ENCODE assay signal across 18 cellular contexts in the genomic region with DNA sequence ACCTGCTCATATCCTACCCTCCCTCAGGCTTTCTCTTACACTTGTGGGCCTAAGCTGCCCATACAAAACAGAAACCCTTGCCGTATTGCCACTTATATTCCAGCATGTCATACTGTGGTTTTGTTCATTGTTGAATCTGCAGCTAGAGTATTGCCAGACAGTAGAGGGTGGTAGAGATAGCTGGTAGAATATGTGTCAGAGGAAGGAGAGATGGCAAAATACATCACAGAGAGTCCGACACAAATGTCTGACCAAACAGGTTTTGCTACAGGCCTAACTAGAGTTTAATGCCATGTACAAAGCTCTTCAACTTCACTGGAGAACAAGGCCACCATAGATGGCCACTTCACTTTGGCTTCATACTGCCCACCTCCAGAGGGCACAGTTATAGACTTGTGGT.
DNase-seq lines count a peak whose midpoint lies in the region; ATAC-seq and TF ChIP-seq lines count a peak whose summit lies in the region.
"Had no signal": no experiment of that assay in that cellular context is flagged by ENCODE, and none has a peak within 500 bp of the region (broad histone marks: within the 10 kb centered on the region; RNA-seq: fewer than 3 reads in every experiment).

No MANE protein-coding gene starts in this region.

- H3K9me3 ChIP-seq in WERI-Rb-1 (ENCODE audit: severe bottlenecking) = no peaks in the 10 kb centered on the region
- H3K9me3 ChIP-seq: esophagus muscularis mucosa, psoas muscle, tibial artery had no signal

- intact Hi-C loops in dorsolateral prefrontal cortex (cut with DNase I) = loop anchor here in 1 of 2 donors (5.0 kb wide), 2 partner anchors 59 to 221 kb away; no protein-coding TSS in a partner anchor

- H3K27ac ChIP-seq in dorsolateral prefrontal cortex (peak overlapping the region in 6 of 59 donors; percentile 20 to 64 (median 31)), WERI-Rb-1 (no peak overlapping the region)
- H3K27ac ChIP-seq: esophagus muscularis mucosa, psoas muscle, tibial artery had no signal

- in situ Hi-C loops in KBM-7 (cut with MboI; ENCODE audit: low pct_unique_long_range_greater_than_20kb, low sequenced_read_pairs) = no loop called here

- DNase-seq in KBM-7 (peak; percentile 2), NCI-H2196 (lab: John Stamatoyannopoulos, UW; ENCODE audit: unreplicated experiment) (peak; percentile 73), dorsolateral prefrontal cortex (no peak), pons (ENCODE audit: low spot score) (peak; percentile 60), WERI-Rb-1 (no peak)
- DNase-seq: activated CD4-positive, alpha-beta memory T cell treated with anti-CD3 and anti-CD28 coated beads for 36 hours; activated T-cell treated with anti-CD3 and anti-CD28 coated beads, Interleukin-2, amount 50 U/mL, for 24 hours; IMR-90; mesenchymal stem cell; NCI-H446 treated with DMSO at 0.1 percent for 48 hours; psoas muscle; stimulated activated naive B cell treated with anti-CD40 and anti-IgM and Interleukin-4, amounts not matched to agents 10 μg/mL and 1 μg/mL and 100 μg/mL, for 72 hours; tibial artery had no signal

- peak in 44 of 56 donors; percentile 6 to 64 (median 38) for TF ChIP-seq CTCF in dorsolateral prefrontal cortex (IDR thresholded peaks at IDR 0.05 in 54 of 56, conservative IDR thresholded peaks at IDR 0.05 in 2 of 56; ENCODE audit: low read depth in 1 of 56, partially characterized antibody in 56 of 56)
- no peak for TF ChIP-seq CTCF in WERI-Rb-1 (IDR thresholded peaks at IDR 0.05; ENCODE audit: low read depth, low read length)

- ATAC-seq in HG03354 (IDR thresholded peaks at IDR 0.05; ENCODE audit: poor library complexity, severe bottlenecking, unreplicated experiment) = no peak
- no peak for ATAC-seq in HG03457 (IDR thresholded peaks at IDR 0.05; ENCODE audit: unreplicated experiment)
- ATAC-seq: activated naive CD4-positive, alpha-beta T cell treated with anti-CD3 and anti-CD28 coated beads, Interleukin-2, amount 50 U/mL, for 72 hours; GM23338; psoas muscle; stimulated activated naive B cell treated with anti-CD40 and anti-IgM and Interleukin-4, amounts not matched to agents 10 μg/mL and 1 μg/mL and 100 μg/mL, for 72 hours had no signal

- H3K36me3 ChIP-seq in WERI-Rb-1 = no peaks in the 10 kb centered on the region
- H3K36me3 ChIP-seq: esophagus muscularis mucosa, tibial artery had no signal

- H3K4me3 ChIP-seq in dorsolateral prefrontal cortex = peak overlapping the region in 4 of 59 donors; percentile 18 to 32 (median 22)
- no peak overlapping the region for H3K4me3 ChIP-seq in WERI-Rb-1 (ENCODE audit: low read depth, low read length)
- H3K4me3 ChIP-seq: esophagus muscularis mucosa, GM23338, psoas muscle, tibial artery had no signal

- H3K27me3 ChIP-seq in dorsolateral prefrontal cortex (peaks cover 0 to 31% (median 3%) of the 10 kb centered on the region in 45 donors), WERI-Rb-1 (ENCODE audit: insufficient read depth, low read depth, severe bottlenecking) (no peaks in the 10 kb centered on the region)
- H3K27me3 ChIP-seq: esophagus muscularis mucosa, tibial artery had no signal

Comparison
In these comparisons a context has a peak if more than half of its experiments do, and no peak if none do; other contexts are left out.
1. DNase-seq: peak in KBM-7 (single experiment), NCI-H2196 (single experiment) and pons (single experiment); none in dorsolateral prefrontal cortex (0 of 10) and WERI-Rb-1 (single experiment).